In the genomic region with DNA sequence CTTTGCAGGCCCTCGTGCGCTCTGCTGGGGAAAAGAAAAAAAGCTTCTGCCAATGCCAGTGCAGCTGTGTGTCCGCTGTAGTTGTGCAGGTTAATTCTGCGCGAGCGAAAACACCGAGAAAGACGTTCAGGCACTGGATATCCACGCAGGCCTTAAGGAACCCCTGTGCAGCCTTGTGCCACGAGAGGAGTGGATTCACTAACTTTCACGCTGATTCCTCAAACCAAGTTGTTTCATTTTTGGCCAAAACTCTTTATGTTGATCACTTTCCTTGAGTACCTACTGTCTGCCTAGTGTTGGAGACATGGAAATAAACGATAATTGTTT, we compare ENCODE assay signal across 8 cellular contexts. TPM values are rescaled to one million over a fixed set of nuclear protein-coding genes. Genes with fewer than 3 reads are reported as not detected.
DNase-seq lines count a peak whose midpoint lies in the region; ATAC-seq, FAIRE-seq and TF ChIP-seq lines count a peak whose summit lies in the region.

No MANE protein-coding gene starts in this region.

- H3K27ac ChIP-seq in ascending aorta (peak overlapping the region; percentile 73 to 79), kidney (ENCODE audit: low read depth in 2 of 2, low read length in 2 of 2) (peak overlapping the region; percentile 73 to 74), temporal lobe (ENCODE audit: low read depth, low read length) (peak overlapping the region; percentile 88)

- FAIRE-seq in kidney (lab: Jason Lieb, UNC): no peak

- H3K9me3 ChIP-seq in ascending aorta: no peaks in the 10 kb centered on the region
- H3K9me3 ChIP-seq in kidney (ENCODE audit: control insufficient read depth in 1 of 2, low read length in 2 of 2): no peaks in the 10 kb centered on the region

- peak overlapping the region; percentile 93 to 99 for H3K4me3 ChIP-seq in ascending aorta
- peak overlapping the region; percentile 70 to 71 for H3K4me3 ChIP-seq in kidney (ENCODE audit: low read length in 2 of 2)

- H3K36me3 ChIP-seq in ascending aorta (no peaks in the 10 kb centered on the region), kidney (ENCODE audit: control insufficient read depth in 1 of 2, insufficient read depth in 2 of 2, low read length in 2 of 2) (no peaks in the 10 kb centered on the region)

- intact Hi-C loops in ascending aorta (cut with DNase I): loop anchor here (1.0 to 10.0 kb wide), 7 partner anchors 22 to 1040 kb away; a partner anchor contains a TSS
- intact Hi-C loops in kidney (cut with DNase I): no loop called here

- H3K9ac ChIP-seq in kidney (ENCODE audit: low read length in 2 of 2): peak overlapping the region; percentile 47 to 81

- no peaks in the 10 kb centered on the region for H3K27me3 ChIP-seq in ascending aorta

- DNase-seq in NCI-H2029 treated with DMSO at 0.1 percent for 48 hours (lab: John Stamatoyannopoulos, UW) (peak; percentile 53), NCI-H2029 (lab: John Stamatoyannopoulos, UW) (no peak), ascending aorta (ENCODE audit: low spot score in 2 of 2) (no peak), kidney (no peak), glomerular visceral epithelial cell (ENCODE audit: extremely low spot score) (no peak)

- ATAC-seq in HG03342 (IDR thresholded peaks at IDR 0.05; ENCODE audit: unreplicated experiment): no peak
- ATAC-seq in GM18861 (IDR thresholded peaks at IDR 0.05; ENCODE audit: unreplicated experiment): no peak

- peaks cover 4 to 31% of the 10 kb centered on the region in 2 donors for H3K4me1 ChIP-seq in ascending aorta
- H3K4me1 ChIP-seq in kidney (ENCODE audit: control insufficient read depth in 1 of 2, insufficient read depth in 1 of 2, low read depth in 1 of 2, low read length in 2 of 2): peaks cover 15 to 26% of the 10 kb centered on the region in 2 donors

- TF ChIP-seq CTCF in ascending aorta (IDR thresholded peaks at IDR 0.05) (no peak), kidney (IDR thresholded peaks at IDR 0.05; ENCODE audit: borderline replicate concordance, extremely low read depth, insufficient read depth) (no peak)

RNA-seq across cellular contexts. Expression of a gene that starts 0.6 kb away (rescaled TPM):
- 31.2 TPM for total RNA-seq in ascending aorta
- total RNA-seq in kidney: 30.6 TPM
- polyA plus RNA-seq in kidney (ENCODE audit: insufficient read depth, low read depth, low replicate concordance): 7.4 TPM
- total RNA-seq in temporal lobe: 8.1 TPM
